9 cellular contexts compared by ENCODE assay signal in the genomic region with DNA sequence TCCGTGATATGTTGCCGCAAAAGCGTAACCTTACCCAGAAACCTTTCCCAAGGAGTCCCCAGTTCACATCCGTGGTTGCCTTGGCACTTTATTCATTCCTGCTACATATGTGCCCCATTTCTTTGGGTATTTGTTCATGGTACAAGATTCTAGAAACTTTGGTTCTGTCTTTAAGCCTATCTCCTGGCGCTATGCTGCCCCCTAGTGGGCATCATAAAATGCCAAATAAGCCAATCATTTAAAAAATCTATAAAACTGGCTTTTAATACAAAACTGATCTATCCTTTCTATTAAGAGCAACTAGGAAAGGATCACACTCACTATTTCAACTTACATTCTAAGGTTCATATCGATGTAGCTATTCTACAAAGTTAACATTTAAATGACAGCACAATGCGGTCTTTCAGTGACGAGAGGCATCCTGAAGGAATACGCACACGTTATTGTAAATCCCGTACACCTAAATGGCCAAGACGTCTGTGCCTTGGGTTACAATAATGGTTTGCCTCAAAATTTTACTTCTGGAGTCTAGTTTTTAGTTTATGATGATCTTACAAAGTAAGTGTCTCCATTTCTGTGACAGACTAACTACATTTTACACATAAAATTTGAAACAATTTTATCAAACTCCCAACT. TPM values are rescaled to one million over a fixed set of nuclear protein-coding genes. Genes with fewer than 3 reads are reported as not detected.
DNase-seq lines count a peak whose midpoint lies in the region; ATAC-seq and TF ChIP-seq lines count a peak whose summit lies in the region.
"Had no signal": no experiment of that assay in that cellular context is flagged by ENCODE, and none has a peak within 500 bp of the region (broad histone marks: within the 10 kb centered on the region; RNA-seq: fewer than 3 reads in every experiment).

No MANE protein-coding gene starts in this region.

- DNase-seq in CD4-positive, alpha-beta T cell, result peak; percentile 22 to 56 (median 42)
- no peak for DNase-seq in H9
- peak; percentile 40 for DNase-seq in RKO (ENCODE audit: low spot score)
- peak; percentile 56 for DNase-seq in activated naive CD4-positive, alpha-beta T cell treated with anti-CD3 and anti-CD28 coated beads, Interleukin-2, amount 50 U/mL, for 16 hours
- DNase-seq in right atrium auricular region (ENCODE audit: low spot score), result no peak
- peak; percentile 10 to 19 for DNase-seq in stimulated activated CD4-positive, alpha-beta T cell treated with anti-CD3 and anti-CD28 coated beads, Interleukin-15, amount 100 ng/mL, for 1 hour (ENCODE audit: low read depth in 1 of 2, low spot score in 1 of 2)
- DNase-seq in omental fat pad (ENCODE audit: low spot score), result no peak

- H4K20me1 ChIP-seq in H9 (ENCODE audit: control insufficient read depth, insufficient read depth, insufficient read length), result no peaks in the 10 kb centered on the region

- no peaks in the 10 kb centered on the region for H3K36me3 ChIP-seq in right atrium auricular region
- H3K36me3 ChIP-seq: SJSA1 had no signal

- H3K27me3 ChIP-seq in CD4-positive, alpha-beta T cell (ENCODE audit: control insufficient read depth, insufficient read depth, low read length), result no peaks in the 10 kb centered on the region
- H3K27me3 ChIP-seq in H9 (ENCODE audit: insufficient read depth, low read length) (no peaks in the 10 kb centered on the region; the same call in 1 of the 2 replicates), right atrium auricular region (no peaks in the 10 kb centered on the region)

- intact Hi-C loops in CD4-positive, alpha-beta T cell (cut with DNase I, micrococcal nuclease), result loop anchor here (5.0 to 10.0 kb wide), 4 partner anchors 123 to 431 kb away; a partner anchor contains a TSS

- no peak overlapping the region for H3K4me3 Mint-ChIP-seq in CD4-positive, alpha-beta T cell
- H3K4me3 Mint-ChIP-seq in H9, result no peak overlapping the region

- no peak for ATAC-seq in CD4-positive, alpha-beta T cell (ENCODE audit: poor library complexity)
- ATAC-seq in HG02981 (IDR thresholded peaks at IDR 0.05; ENCODE audit: unreplicated experiment) (no peak), omental fat pad (ENCODE audit: low FRiP score) (no peak)

- H2BK5ac ChIP-seq in H9 (ENCODE audit: insufficient read length, low read length), result no peak overlapping the region

- no peak overlapping the region for H3K56ac ChIP-seq in H9 (ENCODE audit: insufficient read length, low read depth, low read length)

- no peak overlapping the region for H2BK12ac ChIP-seq in H9 (ENCODE audit: insufficient read length, low read depth, low read length)

- no peaks in the 10 kb centered on the region for H3K4me1 Mint-ChIP-seq in CD4-positive, alpha-beta T cell (ENCODE audit: low read depth)
- H3K4me1 Mint-ChIP-seq in H9, result no peaks in the 10 kb centered on the region; a peak in 2 of 4 replicates

- WGBS in H9 (ENCODE audit: extremely low coverage, insufficient read length, low lambda C conversion rate), result no CpG with 5 or more reads among the region's 12 CpGs

- H3K9me3 Mint-ChIP-seq in CD4-positive, alpha-beta T cell, result no peaks in the 10 kb centered on the region
- no peaks in the 10 kb centered on the region for H3K9me3 Mint-ChIP-seq in H9

- no peak overlapping the region for H3K23ac ChIP-seq in H9 (ENCODE audit: insufficient read length, low read depth, low read length)

- no peak overlapping the region for H2BK120ac ChIP-seq in H9 (ENCODE audit: low read depth, low read length, poor library complexity, severe bottlenecking)

- H3K14ac ChIP-seq in H9 (ENCODE audit: insufficient read depth, low read length), result no peak overlapping the region

- no peak overlapping the region for H3K27ac ChIP-seq in CD4-positive, alpha-beta T cell (ENCODE audit: low read depth, low read length)
- H3K27ac ChIP-seq in H9 (ENCODE audit: insufficient read length, low read depth, low read length) (no peak overlapping the region), right atrium auricular region (no peak overlapping the region)
- H3K27ac ChIP-seq: SJSA1 had no signal

- H4K91ac ChIP-seq in H9 (ENCODE audit: insufficient read length, low read depth, low read length), result no peak overlapping the region

- H3K4me3 ChIP-seq in right atrium auricular region, result no peak overlapping the region
- H3K4me3 ChIP-seq: SJSA1 had no signal

- H3K4ac ChIP-seq in H9 (ENCODE audit: low read depth, low read length), result no peak overlapping the region

- H3K27me3 Mint-ChIP-seq in CD4-positive, alpha-beta T cell, result peaks cover 6% of the 10 kb centered on the region
- no peaks in the 10 kb centered on the region for H3K27me3 Mint-ChIP-seq in H9 (ENCODE audit: low read depth)

- no peaks in the 10 kb centered on the region for H3K79me1 ChIP-seq in H9 (ENCODE audit: insufficient read depth, low read depth, low read length, poor library complexity, severe bottlenecking)

- H3T11ph ChIP-seq in H9 (ENCODE audit: low read length), result no peak overlapping the region

- CTCF ChIA-PET in CD4-positive, alpha-beta T cell (lab: Charles Lee), result interaction anchor here (1.3 to 1.4 kb wide), 2 partner anchors 11 to 45 kb away, joined by 4 read pairs; no protein-coding TSS in a partner anchor

- TF ChIP-seq CTCF in CD4-positive, alpha-beta T cell (IDR thresholded peaks at IDR 0.05), result peak; percentile 96
- TF ChIP-seq CTCF in H9 (conservative IDR thresholded peaks at IDR 0.05), result peak; percentile 96
- peak; percentile 58 to 92 for TF ChIP-seq CTCF in right atrium auricular region (IDR thresholded peaks at IDR 0.05)
- no peak for TF ChIP-seq CTCF in omental fat pad (IDR thresholded peaks at IDR 0.05)

- H4K5ac ChIP-seq in H9 (ENCODE audit: insufficient read length, low read depth, low read length), result no peak overlapping the region

- H3K18ac ChIP-seq in H9 (ENCODE audit: insufficient read length, low read depth, low read length), result no peak overlapping the region

- no peak overlapping the region for H3K9ac ChIP-seq in H9 (ENCODE audit: extremely low read depth, insufficient read length, low read length)

- POLR2A ChIA-PET in CD4-positive, alpha-beta T cell (lab: Charles Lee), result no interaction called here

- no peaks in the 10 kb centered on the region for H3K4me1 ChIP-seq in H9 (ENCODE audit: insufficient read depth, low read length)
- peaks cover 0 to 5% of the 10 kb centered on the region in 2 donors for H3K4me1 ChIP-seq in right atrium auricular region
- H3K4me1 ChIP-seq: SJSA1 had no signal

- no peak overlapping the region for H2BK15ac ChIP-seq in H9 (ENCODE audit: low read depth, low read length)

- H4K8ac ChIP-seq in H9 (replicated peaks; ENCODE audit: insufficient read length, low read depth, low read length), result no peak overlapping the region

- H2BK20ac ChIP-seq in H9 (ENCODE audit: low read depth, low read length, poor library complexity, severe bottlenecking), result no peak overlapping the region

- H3K23me2 ChIP-seq in H9 (ENCODE audit: insufficient read length, low read depth, low read length, poor library complexity, severe bottlenecking), result no peaks in the 10 kb centered on the region

- no peaks in the 10 kb centered on the region for H3K36me3 Mint-ChIP-seq in CD4-positive, alpha-beta T cell (ENCODE audit: low read depth)
- H3K36me3 Mint-ChIP-seq in H9 (ENCODE audit: insufficient read depth in 1 of 3, low read depth in 3 of 3), result no peaks in the 10 kb centered on the region

- H2AK5ac ChIP-seq in H9 (ENCODE audit: insufficient read length, low read length), result no peak overlapping the region

- H3K9me3 ChIP-seq in CD4-positive, alpha-beta T cell (ENCODE audit: control insufficient read depth, low read length), result no peaks in the 10 kb centered on the region
- H3K9me3 ChIP-seq in H9 (ENCODE audit: control insufficient read depth, low read depth, low read length) (no peaks in the 10 kb centered on the region), right atrium auricular region (no peaks in the 10 kb centered on the region)
- H3K9me3 ChIP-seq: SJSA1 had no signal

- H3K4me2 ChIP-seq in H9 (ENCODE audit: insufficient read depth, insufficient read length, low read length), result no peak overlapping the region

- no peak overlapping the region for H2AFZ ChIP-seq in H9 (ENCODE audit: low read length)

- H3K79me2 ChIP-seq in H9 (ENCODE audit: insufficient read depth, low read length), result no peaks in the 10 kb centered on the region

- no peak overlapping the region for H3K27ac Mint-ChIP-seq in CD4-positive, alpha-beta T cell
- no peak overlapping the region for H3K27ac Mint-ChIP-seq in H9

RNA-seq across cellular contexts. Expression of a gene that starts 16.2 kb away (rescaled TPM):
- total RNA-seq in CD4-positive, alpha-beta T cell, result not detected
- total RNA-seq in H9 (2021), result 0.07 and 0.09 TPM in 2 replicates
- total RNA-seq in right atrium auricular region, result not detected
- not detected for total RNA-seq in omental fat pad
- total RNA-seq: SJSA1 had no signal

RNA-seq across cellular contexts. Expression of a gene that starts 47.7 kb away (rescaled TPM):
- 1 to 10 TPM; 1.3 to 1.9 TPM for total RNA-seq in CD4-positive, alpha-beta T cell
- total RNA-seq in H9 (2021), result 3.2 and 4.3 TPM in 2 replicates
- total RNA-seq in right atrium auricular region, result 10 to 100 TPM; 13.9 to 14.9 TPM
- total RNA-seq in omental fat pad, result 1 to 10 TPM in 1 of 4 donors, under 1 TPM in 3; 0.12 to 2.4 (median 0.62) TPM
- total RNA-seq: SJSA1 had no signal

Comparison
In these comparisons a context has a peak if more than half of its experiments do, and no peak if none do; other contexts are left out.
1. DNase-seq: peak in CD4-positive, alpha-beta T cell (10 of 10), RKO (single experiment), activated naive CD4-positive, alpha-beta T cell treated with anti-CD3 and anti-CD28 coated beads, Interleukin-2, amount 50 U/mL, for 16 hours (single experiment) and stimulated activated CD4-positive, alpha-beta T cell treated with anti-CD3 and anti-CD28 coated beads, Interleukin-15, amount 100 ng/mL, for 1 hour (2 of 2); none in H9 (single experiment), right atrium auricular region (single experiment) and omental fat pad (single experiment).
2. CTCF ChIP-seq: peak in CD4-positive, alpha-beta T cell (single experiment), H9 (single experiment) and right atrium auricular region (2 of 2); none in omental fat pad (0 of 3).